Comparison of ENCODE assay signal across 1 cellular context in genomic region chr14:24132061-24132685, GRCh38.
A peak's percentile ranks its signal among the peaks of the same experiment; 100 is the strongest.
TF ChIP-seq lines count a peak whose summit lies in the region.

No MANE protein-coding gene starts in this region.

TF ChIP-seq in GM12878, 131 proteins besides CTCF, POLR2A, EP300 and RAD21:
- no peak for TF ChIP-seq POLR2AphosphoS5 (IDR thresholded peaks at IDR 0.05; ENCODE audit: low read length)
- 0 out of 2 replicates have a peak, but pooled peaks have one; percentile 29 for TF ChIP-seq TCF12 (IDR thresholded peaks at IDR 0.05; ENCODE audit: low read depth, low read length)
- no peak for TF ChIP-seq SKIL (IDR thresholded peaks at IDR 0.05; ENCODE audit: low read depth, poor library complexity, severe bottlenecking)
- no peak for TF ChIP-seq CHD2 (IDR thresholded peaks at IDR 0.05; ENCODE audit: borderline replicate concordance, low read depth, low read length)
- TF ChIP-seq CEBPB (IDR thresholded peaks at IDR 0.05; ENCODE audit: borderline replicate concordance in 1 of 2, low read depth in 2 of 2, low read length in 2 of 2): no peak
- TF ChIP-seq MEF2A (IDR thresholded peaks at IDR 0.05; ENCODE audit: insufficient read depth, low read depth, low read length): no peak
- no peak for TF ChIP-seq SIX5 (IDR thresholded peaks at IDR 0.05; ENCODE audit: low read depth, low read length, severe bottlenecking)
- no peak for TF ChIP-seq ATF3 (IDR thresholded peaks at IDR 0.05; ENCODE audit: borderline replicate concordance, extremely low read depth, low read depth, low read length)
- no peak for TF ChIP-seq KDM1A (IDR thresholded peaks at IDR 0.05; ENCODE audit: borderline replicate concordance)
